ENCODE assay signal across 8 cellular contexts in genomic region chr9:103397868-103398600, GRCh38.
DNase-seq lines count a peak whose midpoint lies in the region; ATAC-seq and TF ChIP-seq lines count a peak whose summit lies in the region.

No MANE protein-coding gene starts in this region.

- POLR2A ChIA-PET in activated B cell treated with CpG ODN at 0.5 μM for 24 hours (lab: Charles Lee): no interaction called here

- intact Hi-C loops in activated B cell treated with CpG ODN at 0.5 μM for 24 hours (cut with micrococcal nuclease): loop anchor here (1.0 to 2.0 kb wide), 3 partner anchors 989 to 1345 kb away; no protein-coding TSS in a partner anchor

- peak; percentile 41 for DNase-seq in COR-L47 (lab: John Stamatoyannopoulos, UW)
- peak; percentile 5 to 22 for DNase-seq in NCI-H187 (lab: John Stamatoyannopoulos, UW)
- DNase-seq in activated B cell treated with CpG ODN at 0.5 μM for 24 hours: no peak
- DNase-seq in glomerular visceral epithelial cell (ENCODE audit: extremely low spot score): peak; percentile 60
- peak; percentile 14 for DNase-seq in retinal pigment epithelial cell (ENCODE audit: low read depth)
- DNase-seq in cortex of kidney (lab: John Stamatoyannopoulos, UW): no peak

- no peaks in the 10 kb centered on the region for H3K4me1 Mint-ChIP-seq in activated B cell treated with CpG ODN at 0.5 μM for 24 hours

- no peaks in the 10 kb centered on the region for H3K9me3 Mint-ChIP-seq in activated B cell treated with CpG ODN at 0.5 μM for 24 hours

- H3K4me3 ChIP-seq in retinal pigment epithelial cell (ENCODE audit: low read length): no peak overlapping the region

- CTCF ChIA-PET in activated B cell treated with CpG ODN at 0.5 μM for 24 hours (lab: Charles Lee): interaction anchor here (1.3 to 1.7 kb wide), 2 partner anchors 1345 to 1347 kb away, joined by 5 to 6 read pairs; no protein-coding TSS in a partner anchor

- H3K27me3 Mint-ChIP-seq in activated B cell treated with CpG ODN at 0.5 μM for 24 hours: no peaks in the 10 kb centered on the region

- no peaks in the 10 kb centered on the region for H3K36me3 Mint-ChIP-seq in activated B cell treated with CpG ODN at 0.5 μM for 24 hours (ENCODE audit: low read depth)

- no peak overlapping the region for H3K27ac Mint-ChIP-seq in activated B cell treated with CpG ODN at 0.5 μM for 24 hours

- no peak overlapping the region for H3K4me3 Mint-ChIP-seq in activated B cell treated with CpG ODN at 0.5 μM for 24 hours

- TF ChIP-seq CTCF in activated B cell treated with CpG ODN at 0.5 μM for 24 hours (IDR thresholded peaks at IDR 0.05) (no peak), retinal pigment epithelial cell (conservative IDR thresholded peaks at IDR 0.05; ENCODE audit: low read depth, low read length) (peak; percentile 78)

- ATAC-seq in GM18909 (IDR thresholded peaks at IDR 0.05; ENCODE audit: poor library complexity, unreplicated experiment): peak; percentile 97
- ATAC-seq in HG03039 (IDR thresholded peaks at IDR 0.05; ENCODE audit: unreplicated experiment): peak; percentile 95
- ATAC-seq in activated B cell treated with CpG ODN at 0.5 μM for 24 hours (ENCODE audit: low read depth): peak; percentile 70

Comparison
In these comparisons a context has a peak if more than half of its experiments do, and no peak if none do; other contexts are left out.
1. DNase-seq: peak in COR-L47 (single experiment), NCI-H187 (2 of 2), glomerular visceral epithelial cell (single experiment) and retinal pigment epithelial cell (single experiment); none in activated B cell treated with CpG ODN at 0.5 μM for 24 hours (single experiment) and cortex of kidney (single experiment).
2. Peak in every context shown above with its lines, with median percentiles within 50 percentile points of each other: ATAC-seq.